8 cellular contexts compared by ENCODE assay signal in the genomic region with DNA sequence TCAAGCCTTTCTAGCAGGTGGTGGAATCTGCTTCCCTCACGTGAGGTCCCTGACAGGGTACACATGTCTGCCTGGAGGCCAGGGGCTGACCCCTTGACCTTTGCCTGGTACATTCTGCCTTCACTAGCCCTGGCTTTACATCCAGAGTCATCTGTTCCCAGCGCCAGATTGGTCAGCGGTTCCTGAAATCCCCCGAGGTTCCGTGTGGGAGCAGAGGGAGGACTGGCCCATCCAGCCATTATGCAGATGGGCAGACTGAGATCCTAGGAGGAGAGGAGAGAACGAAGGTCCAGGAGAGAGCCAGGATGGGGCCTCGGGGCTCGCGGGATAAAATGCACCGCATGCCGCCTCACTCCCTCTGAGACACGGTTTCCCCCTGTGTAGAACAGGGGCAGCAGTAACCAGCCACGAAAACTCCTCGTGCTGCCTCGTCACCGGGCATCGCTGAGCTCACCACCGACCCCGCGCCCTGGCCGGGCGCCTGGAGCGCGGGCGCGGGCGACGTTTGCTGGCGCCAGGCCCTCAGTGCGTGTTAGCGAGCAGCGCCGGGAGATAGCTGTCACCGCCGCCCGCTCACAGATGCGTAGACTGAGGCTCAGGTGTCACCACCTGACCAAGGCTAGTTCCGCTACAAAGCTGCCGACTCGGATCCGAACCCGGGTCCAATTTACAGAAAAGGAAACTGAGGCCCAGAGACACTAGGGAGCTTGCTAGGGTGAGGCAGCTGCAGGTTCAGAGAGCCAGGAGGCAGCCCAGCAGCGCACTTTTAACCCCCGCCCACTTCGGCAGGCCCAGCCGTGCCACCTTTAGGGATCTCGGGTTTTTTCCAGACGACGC. TPM values are rescaled to one million over a fixed set of nuclear protein-coding genes. Genes with fewer than 3 reads are reported as not detected.
DNase-seq lines count a peak whose midpoint lies in the region; ATAC-seq, FAIRE-seq and TF ChIP-seq lines count a peak whose summit lies in the region.

No MANE protein-coding gene starts in this region.

- H3K27me3 Mint-ChIP-seq in astrocyte (ENCODE audit: low read depth, unreplicated experiment) = peaks cover 11% of the 10 kb centered on the region

- TF ChIP-seq EP300 in suprapubic skin (IDR thresholded peaks at IDR 0.05) = no peak

- FAIRE-seq in HTR-8/SVneo (lab: Jason Lieb, UNC) (peak; percentile 65), astrocyte (lab: Jason Lieb, UNC) (no peak)

- H3K4me2 ChIP-seq in astrocyte (ENCODE audit: low read length) = peak overlapping the region; percentile 84

- H3K27ac Mint-ChIP-seq in astrocyte (ENCODE audit: unreplicated experiment) = no peak overlapping the region

- TF ChIP-seq POLR2A in suprapubic skin (IDR thresholded peaks at IDR 0.05) = no peak

- peak overlapping the region; percentile 63 for H3K9ac ChIP-seq in astrocyte (ENCODE audit: low read length)

- no peaks in the 10 kb centered on the region for H3K36me3 ChIP-seq in BE2C
- H3K36me3 ChIP-seq in astrocyte (ENCODE audit: insufficient read depth, low read length) = no peaks in the 10 kb centered on the region
- H3K36me3 ChIP-seq in suprapubic skin = no peaks in the 10 kb centered on the region

- H3K79me2 ChIP-seq in astrocyte (ENCODE audit: insufficient read depth, low read length) = peaks cover 41% of the 10 kb centered on the region

- H3K4me1 ChIP-seq in BE2C = no peaks in the 10 kb centered on the region; the same call in 1 of the 2 replicates
- peaks cover 45% of the 10 kb centered on the region for H3K4me1 ChIP-seq in astrocyte (ENCODE audit: insufficient read depth, low read length)
- peaks cover 58% of the 10 kb centered on the region for H3K4me1 ChIP-seq in suprapubic skin

- TF ChIP-seq CTCF in BE2C (IDR thresholded peaks at IDR 0.05; ENCODE audit: low read depth, low read length) (no peak), astrocyte (IDR thresholded peaks at IDR 0.05; ENCODE audit: insufficient read depth, low read depth, low read length) (no peak), suprapubic skin (IDR thresholded peaks at IDR 0.05) (no peak)

- peaks cover 35% of the 10 kb centered on the region for H4K20me1 ChIP-seq in astrocyte (ENCODE audit: insufficient read depth, low read length)

- peak overlapping the region; percentile 68 for H3K4me3 Mint-ChIP-seq in astrocyte (ENCODE audit: unreplicated experiment)

- H3K4me3 ChIP-seq in BE2C (ENCODE audit: low read depth, low read length) (peak overlapping the region; percentile 57), astrocyte (ENCODE audit: insufficient read depth, low read depth, low read length) (peak overlapping the region; percentile 92), suprapubic skin (peak overlapping the region; percentile 94)

- H3K27me3 ChIP-seq in BE2C (no peaks in the 10 kb centered on the region), astrocyte (ENCODE audit: insufficient read depth, low read length) (no peaks in the 10 kb centered on the region), layer of hippocampus (ENCODE audit: control insufficient read depth, insufficient read depth, low read length) (no peaks in the 10 kb centered on the region), suprapubic skin (no peaks in the 10 kb centered on the region)

- H3K9me3 ChIP-seq in BE2C (no peaks in the 10 kb centered on the region), astrocyte (ENCODE audit: insufficient read depth, low read depth, low read length) (no peaks in the 10 kb centered on the region), suprapubic skin (no peaks in the 10 kb centered on the region)

- 5% methylated on average over 15 of the region's 49 CpGs for WGBS in suprapubic skin

- peaks cover 28% of the 10 kb centered on the region for H3K4me1 Mint-ChIP-seq in astrocyte (ENCODE audit: low read depth, unreplicated experiment)

- H3K27ac ChIP-seq in astrocyte (ENCODE audit: low read depth, low read length) (peak overlapping the region; percentile 82), layer of hippocampus (ENCODE audit: low read depth, low read length) (peak overlapping the region; percentile 35), suprapubic skin (peak overlapping the region; percentile 96)

- peak overlapping the region; percentile 65 for H2AFZ ChIP-seq in astrocyte (ENCODE audit: low read depth, low read length)

- DNase-seq in BE2C (no peak), HTR-8/SVneo (ENCODE audit: insufficient read length, low spot score) (no peak), astrocyte (ENCODE audit: low read depth) (peak; percentile 45), suprapubic skin (ENCODE audit: low spot score in 2 of 2) (peak in 1 of 2 donors; percentile 68), NCI-H526 treated with DMSO at 0.1 percent for 48 hours (lab: John Stamatoyannopoulos, UW) (no peak), HuH-7.5 (ENCODE audit: low spot score) (no peak)

- no peaks in the 10 kb centered on the region for H3K36me3 Mint-ChIP-seq in astrocyte (ENCODE audit: low read depth, unreplicated experiment)

- H3K9me3 Mint-ChIP-seq in astrocyte (ENCODE audit: unreplicated experiment) = no peaks in the 10 kb centered on the region

- peak; percentile 15 for ATAC-seq in GM19035 (IDR thresholded peaks at IDR 0.05; ENCODE audit: unreplicated experiment)

RNA-seq across cellular contexts. Expression of a gene that starts 0.8 kb away (rescaled TPM):
- polyA plus RNA-seq in BE2C (2012; ENCODE audit: insufficient read depth, insufficient read length, low read depth) = 15.8 TPM
- 35.5 and 44.3 TPM in 2 replicates for total RNA-seq in astrocyte
- 10 to 100 TPM; 54.5 to 97.4 (median 72.9) TPM for total RNA-seq in suprapubic skin

RNA-seq across cellular contexts. Expression of a gene that starts 30.5 kb away (rescaled TPM):
- 0.59 TPM for polyA plus RNA-seq in BE2C (2012; ENCODE audit: insufficient read depth, insufficient read length, low read depth)
- total RNA-seq in astrocyte = 7.1 and 7.9 TPM in 2 replicates
- 10 to 100 TPM; 11.2 to 21.1 (median 14.6) TPM for total RNA-seq in suprapubic skin

Comparison
In these comparisons a context has a peak if more than half of its experiments do, and no peak if none do; other contexts are left out.
1. H3K27ac ChIP-seq: peak in every context shown above with its lines; median percentile 96 in suprapubic skin; 82 in astrocyte; 35 in layer of hippocampus.